In genomic region chr4:182143822-182144620, GRCh38 we compare ENCODE assay signal across 8 cellular contexts.
A peak's percentile ranks its signal among the peaks of the same experiment; 100 is the strongest.
DNase-seq lines count a peak whose midpoint lies in the region; ATAC-seq and FAIRE-seq lines count a peak whose summit lies in the region.

No MANE protein-coding gene starts in this region.

- H3K9me3 ChIP-seq in ectodermal cell (ENCODE audit: control insufficient read depth, low read length), result no peaks in the 10 kb centered on the region
- no peaks in the 10 kb centered on the region for H3K9me3 ChIP-seq in mesodermal cell (ENCODE audit: control insufficient read depth, low read length)

- peaks cover 23% of the 10 kb centered on the region for H3K27me3 ChIP-seq in ectodermal cell (ENCODE audit: control insufficient read depth, insufficient read depth, low read length, poor library complexity, severe bottlenecking)

- DNase-seq in ELR (ENCODE audit: low read depth), result peak; percentile 64
- DNase-seq in RKO (ENCODE audit: low spot score), result peak; percentile 65
- DNase-seq in urothelium cell line (ENCODE audit: low spot score), result peak; percentile 69

- H3K4me1 ChIP-seq in ectodermal cell (ENCODE audit: control insufficient read depth, insufficient read depth, low read length) (peaks cover 24% of the 10 kb centered on the region), mesodermal cell (ENCODE audit: control insufficient read depth, insufficient read depth, low read length, poor library complexity, severe bottlenecking) (peaks cover 8% of the 10 kb centered on the region)

- H3K27ac ChIP-seq in ectodermal cell (ENCODE audit: insufficient read depth, low read depth, low read length, poor library complexity, severe bottlenecking), result peak overlapping the region; percentile 91
- H3K27ac ChIP-seq in mesodermal cell (ENCODE audit: low read depth, low read length, severe bottlenecking), result peak overlapping the region; percentile 82

- FAIRE-seq in urothelium cell line (lab: Jason Lieb, UNC), result no peak

- H3K4me3 ChIP-seq in ectodermal cell (ENCODE audit: insufficient read depth, low read depth, low read length) (peak overlapping the region; percentile 88), mesodermal cell (ENCODE audit: extremely low read depth, insufficient read depth, low read length, poor library complexity, severe bottlenecking) (peak overlapping the region; percentile 70)

- WGBS in ectodermal cell, 2 experiments, result 0% methylated on average over 74 to 77 of the region's 78 CpGs
- 0% methylated on average over 15 to 30 of the region's 78 CpGs for WGBS in mesodermal cell (ENCODE audit: insufficient coverage in 2 of 2), 2 experiments

- ATAC-seq in HG02852 (IDR thresholded peaks at IDR 0.05; ENCODE audit: unreplicated experiment), result peak; percentile 35
- no peak for ATAC-seq in GM18861 (IDR thresholded peaks at IDR 0.05; ENCODE audit: unreplicated experiment)
- no peak for ATAC-seq in GM19324 (IDR thresholded peaks at IDR 0.05; ENCODE audit: low FRiP score, unreplicated experiment)

- H3K36me3 ChIP-seq in ectodermal cell (ENCODE audit: control insufficient read depth, insufficient read depth, low read length) (no peaks in the 10 kb centered on the region), mesodermal cell (ENCODE audit: control insufficient read depth, insufficient read depth, low read length) (peaks cover 10% of the 10 kb centered on the region)
